Comparison of ENCODE assay signal across 27 cellular contexts in genomic region chr11:94181943-94182342, GRCh38.
"Had no signal": no experiment of that assay in that cellular context is flagged by ENCODE, and none has a peak within 500 bp of the region (broad histone marks: within the 10 kb centered on the region; RNA-seq: fewer than 3 reads in every experiment).

No MANE protein-coding gene starts in this region.

- H3K27me3 Mint-ChIP-seq: dendritic cell treated with granulocyte-macrophage colony-stimulating factor and Interleukin-4, amounts not matched to agents 40 ng/mL and 50 ng/mL, for 4 days; stimulated activated naive B cell treated with anti-CD40 and anti-IgM and Interleukin-4, amounts not matched to agents 10 μg/mL and 1 μg/mL and 100 μg/mL, for 72 hours; stimulated activated naive CD8-positive, alpha-beta T cell treated with anti-CD3 and anti-CD28 coated beads, Interleukin-15, Interleukin-2, amounts not matched to agents 100 ng/mL and 50 ng/mL, for 24 hours had no signal

- ATAC-seq: gastroesophageal sphincter; heart left ventricle; left ventricle myocardium superior; lower lobe of right lung; natural killer cell; psoas muscle; right cardiac atrium; stimulated activated naive B cell treated with anti-CD40 and anti-IgM and Interleukin-4, amounts not matched to agents 10 μg/mL and 1 μg/mL and 100 μg/mL, for 72 hours had no signal

- FAIRE-seq: urothelium cell line had no signal

- H3K4me3 ChIP-seq: colonic mucosa, esophagus squamous epithelium, gastroesophageal sphincter, heart left ventricle, lower lobe of right lung, ovary, psoas muscle, skin epidermis, thoracic aorta, tibial nerve, upper lobe of left lung had no signal

- H3K4me3 Mint-ChIP-seq: dendritic cell treated with granulocyte-macrophage colony-stimulating factor and Interleukin-4, amounts not matched to agents 40 ng/mL and 50 ng/mL, for 4 days; natural killer cell; stimulated activated naive B cell treated with anti-CD40 and anti-IgM and Interleukin-4, amounts not matched to agents 10 μg/mL and 1 μg/mL and 100 μg/mL, for 72 hours; stimulated activated naive CD8-positive, alpha-beta T cell treated with anti-CD3 and anti-CD28 coated beads, Interleukin-15, Interleukin-2, amounts not matched to agents 100 ng/mL and 50 ng/mL, for 24 hours had no signal

- H3K9me3 Mint-ChIP-seq: dendritic cell treated with granulocyte-macrophage colony-stimulating factor and Interleukin-4, amounts not matched to agents 40 ng/mL and 50 ng/mL, for 4 days; natural killer cell; stimulated activated naive B cell treated with anti-CD40 and anti-IgM and Interleukin-4, amounts not matched to agents 10 μg/mL and 1 μg/mL and 100 μg/mL, for 72 hours; stimulated activated naive CD8-positive, alpha-beta T cell treated with anti-CD3 and anti-CD28 coated beads, Interleukin-15, Interleukin-2, amounts not matched to agents 100 ng/mL and 50 ng/mL, for 24 hours had no signal

- H3K36me3 ChIP-seq: ovary had no signal

- H3K27ac ChIP-seq: colonic mucosa, esophagus squamous epithelium, gastroesophageal sphincter, heart left ventricle, lower lobe of right lung, ovary, psoas muscle, skin epidermis, thoracic aorta, tibial nerve, upper lobe of left lung had no signal

- H3K27me3 ChIP-seq: colonic mucosa, esophagus squamous epithelium, gastroesophageal sphincter, heart left ventricle, ovary, tibial nerve, upper lobe of left lung had no signal

- H3K4me1 ChIP-seq: colonic mucosa, esophagus squamous epithelium, psoas muscle had no signal

- H3K27ac Mint-ChIP-seq: dendritic cell treated with granulocyte-macrophage colony-stimulating factor and Interleukin-4, amounts not matched to agents 40 ng/mL and 50 ng/mL, for 4 days; natural killer cell; stimulated activated naive B cell treated with anti-CD40 and anti-IgM and Interleukin-4, amounts not matched to agents 10 μg/mL and 1 μg/mL and 100 μg/mL, for 72 hours; stimulated activated naive CD8-positive, alpha-beta T cell treated with anti-CD3 and anti-CD28 coated beads, Interleukin-15, Interleukin-2, amounts not matched to agents 100 ng/mL and 50 ng/mL, for 24 hours had no signal

- H3K9me3 ChIP-seq: colonic mucosa, esophagus squamous epithelium, gastroesophageal sphincter, heart left ventricle, lower lobe of right lung, ovary, psoas muscle, thoracic aorta, tibial nerve, upper lobe of left lung had no signal

- DNase-seq: colonic mucosa; effector CD8-positive, alpha-beta T cell; erythroblast; esophagus squamous epithelium; foreskin fibroblast; heart left ventricle; hippocampal formation; islet precursor cell; left ventricle myocardium superior; lower lobe of right lung; natural killer cell; occipital lobe; ovary; posterior cingulate gyrus; psoas muscle; right cardiac atrium; stimulated activated CD4-positive, alpha-beta T cell treated with anti-CD3 and anti-CD28 coated beads, Interleukin-15, amount 100 ng/mL, for 24 hours; stimulated activated CD4-positive, alpha-beta T cell treated with anti-CD3 and anti-CD28 coated beads, Interleukin-2, amount 100 ng/mL, for 48 hours; stimulated activated naive B cell treated with anti-CD40 and anti-IgM and Interleukin-4, amounts not matched to agents 10 μg/mL and 1 μg/mL and 100 μg/mL, for 72 hours; upper lobe of left lung had no signal
